Comparison of ENCODE assay signal across 26 cellular contexts in the genomic region with DNA sequence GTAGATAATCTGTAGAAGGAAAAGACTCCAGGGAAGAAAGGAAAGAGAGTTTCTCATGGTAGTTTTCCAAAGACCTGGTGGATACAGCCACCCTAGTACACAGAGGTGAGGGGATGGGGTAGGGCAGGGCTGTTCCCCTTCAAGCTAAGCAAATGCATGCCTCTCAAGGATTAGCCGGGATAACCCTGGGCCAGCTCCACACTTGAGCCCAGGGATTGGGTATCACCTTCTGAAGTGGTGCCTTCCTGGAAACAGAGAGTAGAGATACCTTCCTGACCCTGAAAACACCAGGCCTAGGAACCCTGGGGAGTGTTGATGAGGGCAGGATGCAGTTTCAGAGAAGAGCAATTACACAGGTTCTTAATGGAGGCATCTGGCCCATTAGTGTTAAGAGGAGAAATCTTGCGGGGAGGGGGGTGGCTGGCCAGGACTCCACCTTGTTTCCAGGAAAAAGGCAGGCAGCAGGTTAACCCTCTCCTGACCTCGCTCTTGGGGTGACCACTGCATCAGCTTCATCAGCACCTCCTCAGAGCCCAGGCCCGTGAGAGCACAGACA.
DNase-seq lines count a peak whose midpoint lies in the region; ATAC-seq and TF ChIP-seq lines count a peak whose summit lies in the region.
"Had no signal": no experiment of that assay in that cellular context is flagged by ENCODE, and none has a peak within 500 bp of the region (broad histone marks: within the 10 kb centered on the region; RNA-seq: fewer than 3 reads in every experiment).

No MANE protein-coding gene starts in this region.

- H3K27ac ChIP-seq in brain microvascular endothelial cell: no peak overlapping the region
- H3K27ac ChIP-seq: body of pancreas, epithelial cell of prostate, ovary, thyroid gland had no signal

- no peak overlapping the region for H3K4me3 ChIP-seq in brain microvascular endothelial cell (ENCODE audit: low read depth, low read length)
- H3K4me3 ChIP-seq: body of pancreas, lung, mucosa of descending colon, ovary, thyroid gland had no signal

- no peaks in the 10 kb centered on the region for H3K36me3 ChIP-seq in brain microvascular endothelial cell (replicated peaks)
- H3K36me3 ChIP-seq: ovary, thyroid gland had no signal

- H3K27ac Mint-ChIP-seq in activated T-cell treated with anti-CD3 and anti-CD28 coated beads, Interleukin-2, amount 50 U/mL, for 72 hours: no peak overlapping the region
- H3K27ac Mint-ChIP-seq: CD14-positive monocyte; natural killer cell treated with Interleukin-12 subunit alpha and Interleukin-12 subunit beta and Interleukin-15 and Interleukin-18, amount 100 ng/mL, for 72 hours; stimulated activated naive CD8-positive, alpha-beta T cell treated with anti-CD3 and anti-CD28 coated beads, Interleukin-15, Interleukin-2, amounts not matched to agents 100 ng/mL and 50 ng/mL, for 24 hours had no signal

- in situ Hi-C loops in brain microvascular endothelial cell (cut with HindIII; ENCODE audit: low pct_ligation_motif_present, low sequenced_read_pairs): no loop called here

- ATAC-seq in activated T-cell treated with anti-CD3 and anti-CD28 coated beads, Interleukin-2, amount 50 U/mL, for 72 hours (replicated peaks in 1 of 2): no peak
- ATAC-seq: activated T-cell treated with anti-CD3 and anti-CD28 coated beads, Interleukin-2, amount 50 U/mL, for 4 hours; body of pancreas; mucosa of descending colon; natural killer cell treated with Interleukin-12 subunit alpha and Interleukin-12 subunit beta and Interleukin-15 and Interleukin-18, amount 100 ng/mL, for 72 hours had no signal

- DNase-seq in NCI-H146 (lab: John Stamatoyannopoulos, UW): peak; percentile 21
- DNase-seq in NCI-H146 treated with DMSO at 0.1 percent for 48 hours (lab: John Stamatoyannopoulos, UW; ENCODE audit: unreplicated experiment): no peak
- DNase-seq in NCI-H187 treated with DMSO at 0.1 percent for 48 hours (lab: John Stamatoyannopoulos, UW): peak; percentile 64
- DNase-seq in NCI-H774 (lab: John Stamatoyannopoulos, UW): peak; percentile 12
- peak; percentile 71 for DNase-seq in iPS-NIHi7 (ENCODE audit: extremely low spot score)
- DNase-seq in activated T-cell treated with anti-CD3 and anti-CD28 coated beads, Interleukin-2, amount 50 U/mL, for 72 hours: no peak
- DNase-seq in NCI-H2196 (lab: John Stamatoyannopoulos, UW; ENCODE audit: unreplicated experiment): no peak
- no peak for DNase-seq in brain microvascular endothelial cell
- DNase-seq: 8988T; activated CD4-positive, alpha-beta T cell treated with anti-CD3 and anti-CD28 coated beads for 48 hours; activated T-cell treated with anti-CD3 and anti-CD28 coated beads, Interleukin-2, amount 50 U/mL, for 4 hours; body of pancreas; cerebellar nuclear complex; KBM-7; mucosa of descending colon; NCI-H1694; NCI-H526; OCI-M1; ovary; T-helper 2 cell; thyroid gland had no signal

- H3K9me3 Mint-ChIP-seq in activated T-cell treated with anti-CD3 and anti-CD28 coated beads, Interleukin-2, amount 50 U/mL, for 72 hours: no peaks in the 10 kb centered on the region
- H3K9me3 Mint-ChIP-seq: activated T-cell treated with anti-CD3 and anti-CD28 coated beads, Interleukin-2, amount 50 U/mL, for 4 hours; natural killer cell treated with Interleukin-12 subunit alpha and Interleukin-12 subunit beta and Interleukin-15 and Interleukin-18, amount 100 ng/mL, for 72 hours; stimulated activated naive CD8-positive, alpha-beta T cell treated with anti-CD3 and anti-CD28 coated beads, Interleukin-15, Interleukin-2, amounts not matched to agents 100 ng/mL and 50 ng/mL, for 24 hours had no signal

- no peaks in the 10 kb centered on the region for H3K36me3 Mint-ChIP-seq in activated T-cell treated with anti-CD3 and anti-CD28 coated beads, Interleukin-2, amount 50 U/mL, for 72 hours (ENCODE audit: insufficient read depth in 2 of 2)
- H3K36me3 Mint-ChIP-seq: CD14-positive monocyte; natural killer cell treated with Interleukin-12 subunit alpha and Interleukin-12 subunit beta and Interleukin-15 and Interleukin-18, amount 100 ng/mL, for 72 hours had no signal

- H3K27me3 ChIP-seq in brain microvascular endothelial cell (replicated peaks): no peaks in the 10 kb centered on the region
- H3K27me3 ChIP-seq: body of pancreas, ovary, thyroid gland had no signal

- no peaks in the 10 kb centered on the region for H3K4me1 Mint-ChIP-seq in activated T-cell treated with anti-CD3 and anti-CD28 coated beads, Interleukin-2, amount 50 U/mL, for 72 hours (ENCODE audit: low read depth)
- H3K4me1 Mint-ChIP-seq: CD14-positive monocyte had no signal

- H3K4me3 Mint-ChIP-seq in activated T-cell treated with anti-CD3 and anti-CD28 coated beads, Interleukin-2, amount 50 U/mL, for 72 hours: no peak overlapping the region
- H3K4me3 Mint-ChIP-seq: activated T-cell treated with anti-CD3 and anti-CD28 coated beads, Interleukin-2, amount 50 U/mL, for 4 hours; CD14-positive monocyte; natural killer cell treated with Interleukin-12 subunit alpha and Interleukin-12 subunit beta and Interleukin-15 and Interleukin-18, amount 100 ng/mL, for 72 hours; stimulated activated naive CD8-positive, alpha-beta T cell treated with anti-CD3 and anti-CD28 coated beads, Interleukin-15, Interleukin-2, amounts not matched to agents 100 ng/mL and 50 ng/mL, for 24 hours had no signal

- TF ChIP-seq CTCF in brain microvascular endothelial cell (IDR thresholded peaks at IDR 0.05; ENCODE audit: low read depth, low read length, missing control alignments): no peak

- H3K27me3 Mint-ChIP-seq in activated T-cell treated with anti-CD3 and anti-CD28 coated beads, Interleukin-2, amount 50 U/mL, for 72 hours (ENCODE audit: low read depth): peaks cover 14% of the 10 kb centered on the region

Comparison
In these comparisons a context has a peak if more than half of its experiments do, and no peak if none do; other contexts are left out.
1. DNase-seq: peak in NCI-H146 (single experiment), NCI-H187 treated with DMSO at 0.1 percent for 48 hours (single experiment), NCI-H774 (single experiment) and iPS-NIHi7 (single experiment); none in NCI-H146 treated with DMSO at 0.1 percent for 48 hours (single experiment), activated T-cell treated with anti-CD3 and anti-CD28 coated beads, Interleukin-2, amount 50 U/mL, for 72 hours (0 of 2), NCI-H2196 (single experiment) and brain microvascular endothelial cell (single experiment).